In the genomic region with DNA sequence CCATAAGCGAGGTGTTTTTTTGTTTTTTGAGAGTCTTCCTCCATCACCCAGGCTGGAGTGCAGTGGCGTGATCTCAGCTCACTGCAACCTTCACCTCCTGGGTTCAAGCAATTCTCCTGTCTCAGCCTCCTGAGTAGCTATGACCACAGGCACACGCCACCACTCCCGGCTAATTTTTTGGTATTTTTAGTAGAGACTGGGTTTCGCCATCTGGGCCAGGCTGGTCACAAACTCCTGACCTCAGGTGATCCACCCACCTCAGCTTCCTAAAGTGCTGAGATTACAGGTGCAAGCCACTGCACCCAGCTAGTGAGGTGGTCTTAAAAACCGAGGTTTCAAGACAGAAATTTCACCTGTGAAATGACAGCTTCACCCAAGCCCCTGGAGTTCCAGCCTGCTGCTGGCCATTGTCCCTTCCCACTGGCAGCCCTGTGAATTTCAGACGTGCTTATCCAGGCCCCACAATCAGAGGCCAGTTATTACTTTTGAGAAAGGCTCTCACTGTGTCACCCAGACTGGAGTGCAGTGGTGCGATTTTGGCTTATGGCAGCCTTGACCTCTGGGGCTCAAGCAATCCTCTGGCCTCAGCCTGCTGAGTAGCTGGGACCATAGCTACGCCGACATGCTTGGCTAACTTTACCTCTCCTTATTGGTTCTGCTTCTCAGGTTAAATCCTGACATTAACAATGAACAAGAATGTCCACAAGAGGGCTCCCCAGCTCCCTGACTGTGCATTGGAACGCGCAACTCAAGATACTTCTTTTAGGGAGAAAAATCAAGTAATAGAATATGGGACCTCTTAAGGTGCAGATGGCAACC, we compare ENCODE assay signal across 8 cellular contexts. TPM values are rescaled to one million over a fixed set of nuclear protein-coding genes. Genes with fewer than 3 reads are reported as not detected.
DNase-seq lines count a peak whose midpoint lies in the region; ATAC-seq, FAIRE-seq and TF ChIP-seq lines count a peak whose summit lies in the region.

No MANE protein-coding gene starts in this region.

- ATAC-seq in HG02678 (IDR thresholded peaks at IDR 0.05; ENCODE audit: unreplicated experiment), result no peak

- peak; percentile 70 for TF ChIP-seq POLR2A in GM12891 (IDR thresholded peaks at IDR 0.05; ENCODE audit: low read depth, low read length)

- intact Hi-C loops in posterior cingulate gyrus (cut with DNase I), result loop anchor here (5.0 kb wide), 1 partner anchor 128 kb away; no protein-coding TSS in a partner anchor

- DNase-seq in AG10803 (ENCODE audit: low read depth), result peak; percentile 57
- no peak for DNase-seq in GM12891 (ENCODE audit: insufficient read length, low spot score)
- DNase-seq in NCI-H69 (lab: John Stamatoyannopoulos, UW), result peak; percentile 45
- DNase-seq in activated T-cell treated with anti-CD3 and anti-CD28 coated beads for 24 hours (ENCODE audit: low read depth), result peak; percentile 45
- peak in 1 of 2 donors; percentile 80 for DNase-seq in foreskin fibroblast
- peak in 6 of 10 donors; percentile 39 to 87 (median 52) for DNase-seq in posterior cingulate gyrus
- DNase-seq in ecto neural progenitor cell (ENCODE audit: low spot score), result no peak

- FAIRE-seq in GM12891 (lab: Jason Lieb, UNC), result peak; percentile 76

- TF ChIP-seq CTCF in AG10803 (conservative IDR thresholded peaks at IDR 0.05; ENCODE audit: low read length) (peak; percentile 68), foreskin fibroblast (IDR thresholded peaks at IDR 0.05; ENCODE audit: low read depth, low read length) (peak; percentile 64)

- H3K4me3 ChIP-seq in AG10803 (ENCODE audit: low read length), result no peak overlapping the region
- H3K4me3 ChIP-seq in foreskin fibroblast (ENCODE audit: low read depth in 1 of 2, low read length in 2 of 2), result no peak overlapping the region

TF ChIP-seq in GM12891, 5 proteins besides CTCF, POLR2A, EP300 and RAD21:
- no peak for TF ChIP-seq SPI1 (IDR thresholded peaks at IDR 0.05; ENCODE audit: low read depth, low read length)
- 0 out of 2 replicates have a peak, but pooled peaks have one; percentile 75 for TF ChIP-seq POLR2AphosphoS5 (IDR thresholded peaks at IDR 0.05; ENCODE audit: low read depth, low read length)
- peak; percentile 69 for TF ChIP-seq PAX5 (IDR thresholded peaks at IDR 0.05; ENCODE audit: insufficient read depth, low read length, severe bottlenecking)

RNA-seq across cellular contexts. Expression of gene ENO1, which starts 19.4 kb away (rescaled TPM):
- polyA plus RNA-seq in GM12891 (2012; ENCODE audit: low read depth, missing spikeins), result 2,629 TPM

RNA-seq across cellular contexts. Expression of gene RERE, which starts 41.7 kb away (rescaled TPM):
- 21.3 TPM for polyA plus RNA-seq in GM12891 (2012; ENCODE audit: low read depth, missing spikeins)

Comparison
In these comparisons a context has a peak if more than half of its experiments do, and no peak if none do; other contexts are left out.
1. DNase-seq: peak in AG10803 (single experiment), NCI-H69 (single experiment), activated T-cell treated with anti-CD3 and anti-CD28 coated beads for 24 hours (single experiment) and posterior cingulate gyrus (6 of 10); none in GM12891 (single experiment) and ecto neural progenitor cell (single experiment).